Comparison of ENCODE assay signal across 8 cellular contexts in the genomic region with DNA sequence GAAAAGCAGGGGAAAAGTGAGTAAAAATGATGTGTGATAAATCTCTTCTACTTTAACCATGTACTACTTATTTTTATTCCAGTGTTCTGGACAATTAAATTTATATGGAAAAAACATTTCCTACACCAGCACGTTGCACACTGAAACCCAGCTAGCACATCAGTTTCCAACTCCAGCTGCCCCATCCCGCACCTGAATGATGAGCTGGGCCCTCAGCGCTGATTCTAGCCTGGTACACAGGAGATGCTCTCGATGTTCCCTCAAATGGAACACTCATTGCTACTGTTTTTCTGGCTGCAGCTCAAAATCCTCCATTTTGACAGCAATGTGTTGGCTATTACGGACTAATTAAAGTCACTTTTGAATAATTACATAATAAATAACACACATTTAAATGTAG.
"Had no signal": no experiment of that assay in that cellular context is flagged by ENCODE, and none has a peak within 500 bp of the region (broad histone marks: within the 10 kb centered on the region; RNA-seq: fewer than 3 reads in every experiment).

No MANE protein-coding gene starts in this region.

- H3K27me3 Mint-ChIP-seq: IgD-negative memory B cell had no signal

- H2AFZ ChIP-seq: GM23248 had no signal

- ATAC-seq: HepG2 had no signal

- H3K4me3 Mint-ChIP-seq: H9 had no signal

- H3K9me3 Mint-ChIP-seq: H9 had no signal

- H3K27ac Mint-ChIP-seq: IgD-negative memory B cell had no signal

- H3K4me2 ChIP-seq: KMS-11 had no signal

- DNase-seq: GM23248, HCEC 1CT, KBM-7 had no signal

- H3K4me3 ChIP-seq: GM23248 had no signal

- H3K27ac ChIP-seq: GM23248, HL-60, KMS-11 had no signal

- H3K36me3 Mint-ChIP-seq: IgD-negative memory B cell had no signal
